In genomic region chr11:107172996-107173395, GRCh38 we compare ENCODE assay signal across 25 cellular contexts.
"Had no signal": no experiment of that assay in that cellular context is flagged by ENCODE, and none has a peak within 500 bp of the region (broad histone marks: within the 10 kb centered on the region; RNA-seq: fewer than 3 reads in every experiment).

No MANE protein-coding gene starts in this region.

- ATAC-seq: heart right ventricle; left cardiac atrium; left lung; naive thymus-derived CD8-positive, alpha-beta T cell; right lobe of liver; stimulated activated naive B cell treated with anti-CD40 and anti-IgM and Interleukin-4, amounts not matched to agents 10 μg/mL and 1 μg/mL and 100 μg/mL, for 72 hours; upper lobe of right lung had no signal

- H3K36me3 ChIP-seq: esophagus muscularis mucosa, heart right ventricle, left lung, neutrophil, right lobe of liver, thoracic aorta, tibial nerve, upper lobe of right lung, uterus had no signal

- H2AFZ ChIP-seq: parathyroid adenoma had no signal

- H3K79me2 ChIP-seq: parathyroid adenoma had no signal

- H3K9ac ChIP-seq: parathyroid adenoma had no signal

- H3K27me3 ChIP-seq: dorsolateral prefrontal cortex, esophagus muscularis mucosa, heart right ventricle, left lung, neutrophil, right lobe of liver, tibial nerve, upper lobe of right lung, uterus had no signal

- H3K9me3 Mint-ChIP-seq: nephron progenitor cell had no signal

- H3K9me3 ChIP-seq: neutrophil, right lobe of liver, thoracic aorta, upper lobe of right lung, uterus had no signal

- H3K36me3 Mint-ChIP-seq: stimulated activated naive B cell treated with anti-CD40 and anti-IgM and Interleukin-4, amounts not matched to agents 10 μg/mL and 1 μg/mL and 100 μg/mL, for 72 hours had no signal

- H3K27ac Mint-ChIP-seq: naive thymus-derived CD8-positive, alpha-beta T cell; nephron progenitor cell; progenitor cell of endocrine pancreas; stimulated activated naive B cell treated with anti-CD40 and anti-IgM and Interleukin-4, amounts not matched to agents 10 μg/mL and 1 μg/mL and 100 μg/mL, for 72 hours; stimulated activated naive CD8-positive, alpha-beta T cell treated with anti-CD3 and anti-CD28 coated beads, Interleukin-15, Interleukin-2, amounts not matched to agents 100 ng/mL and 50 ng/mL, for 24 hours had no signal

- H3K4me1 Mint-ChIP-seq: naive thymus-derived CD8-positive, alpha-beta T cell; nephron progenitor cell; stimulated activated naive B cell treated with anti-CD40 and anti-IgM and Interleukin-4, amounts not matched to agents 10 μg/mL and 1 μg/mL and 100 μg/mL, for 72 hours had no signal

- H3K27ac ChIP-seq: dorsolateral prefrontal cortex, esophagus muscularis mucosa, heart right ventricle, left lung, neutrophil, parathyroid adenoma, right lobe of liver, thoracic aorta, tibial nerve, upper lobe of right lung, uterus had no signal

- DNase-seq: cortex of kidney; dorsolateral prefrontal cortex; effector CD4-positive, alpha-beta T cell; foreskin melanocyte; glutamatergic neuron; heart right ventricle; hippocampal formation; left cardiac atrium; left lung; naive thymus-derived CD8-positive, alpha-beta T cell; nephron progenitor cell; right lobe of liver; small intestine; stimulated activated CD4-positive, alpha-beta T cell treated with anti-CD3 and anti-CD28 coated beads, Interleukin-15, amount 100 ng/mL, for 24 hours; stimulated activated CD4-positive, alpha-beta T cell treated with anti-CD3 and anti-CD28 coated beads, Interleukin-2, amount 100 ng/mL, for 48 hours; stimulated activated naive B cell treated with anti-CD40 and anti-IgM and Interleukin-4, amounts not matched to agents 10 μg/mL and 1 μg/mL and 100 μg/mL, for 72 hours; upper lobe of right lung; uterus had no signal

- H3K27me3 Mint-ChIP-seq: naive thymus-derived CD8-positive, alpha-beta T cell; progenitor cell of endocrine pancreas; stimulated activated naive B cell treated with anti-CD40 and anti-IgM and Interleukin-4, amounts not matched to agents 10 μg/mL and 1 μg/mL and 100 μg/mL, for 72 hours had no signal

- H3K4me3 Mint-ChIP-seq: naive thymus-derived CD8-positive, alpha-beta T cell; nephron progenitor cell; stimulated activated naive B cell treated with anti-CD40 and anti-IgM and Interleukin-4, amounts not matched to agents 10 μg/mL and 1 μg/mL and 100 μg/mL, for 72 hours; stimulated activated naive CD8-positive, alpha-beta T cell treated with anti-CD3 and anti-CD28 coated beads, Interleukin-15, Interleukin-2, amounts not matched to agents 100 ng/mL and 50 ng/mL, for 24 hours had no signal

- H3K4me3 ChIP-seq: dorsolateral prefrontal cortex, esophagus muscularis mucosa, heart right ventricle, left lung, right lobe of liver, thoracic aorta, tibial nerve, upper lobe of right lung, uterus had no signal

- H3K4me1 ChIP-seq: esophagus muscularis mucosa, heart right ventricle, left lung, parathyroid adenoma, right lobe of liver, tibial nerve, upper lobe of right lung, uterus had no signal
